Comparison of ENCODE assay signal across 1 cellular context in the genomic region with DNA sequence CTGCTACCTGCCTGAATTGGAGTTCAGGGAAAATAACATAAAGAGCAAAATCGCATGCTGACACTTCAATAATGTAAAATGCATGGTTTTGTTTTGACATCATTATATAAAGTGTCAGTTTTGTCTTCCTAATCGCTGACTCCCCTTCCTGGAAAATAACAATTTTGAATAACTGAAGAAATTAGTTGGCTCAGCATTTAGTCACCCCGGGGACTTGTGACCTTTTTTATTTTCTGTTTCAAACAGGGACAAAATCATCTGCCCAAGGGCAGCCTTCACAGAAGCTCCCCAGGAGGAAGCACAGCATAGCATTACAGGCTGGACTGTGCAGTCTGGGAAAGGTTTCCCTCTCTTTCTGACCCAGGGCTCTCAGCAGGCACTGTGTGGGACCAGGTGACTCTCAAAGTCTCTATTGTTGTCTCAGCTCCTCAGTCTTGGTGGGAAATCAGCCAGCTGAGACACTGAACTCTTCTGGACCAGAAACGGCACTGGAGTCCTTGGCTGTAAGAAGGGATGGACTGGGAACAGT.
TF ChIP-seq lines count a peak whose summit lies in the region.

No MANE protein-coding gene starts in this region.

TF ChIP-seq in K562, 482 proteins besides CTCF, POLR2A, EP300 and RAD21:
- TF ChIP-seq PURB (CRISPR knock-in tag; IDR thresholded peaks at IDR 0.05; ENCODE audit: low read depth) (no peak), ZNF316 (IDR thresholded peaks at IDR 0.05) (peak; percentile 19; the same call in 1 of the 2 replicates), ETS1 (conservative IDR thresholded peaks at IDR 0.05; ENCODE audit: control insufficient read depth, low read depth, low read length) (no peak)
- TF ChIP-seq, protein P1, sequence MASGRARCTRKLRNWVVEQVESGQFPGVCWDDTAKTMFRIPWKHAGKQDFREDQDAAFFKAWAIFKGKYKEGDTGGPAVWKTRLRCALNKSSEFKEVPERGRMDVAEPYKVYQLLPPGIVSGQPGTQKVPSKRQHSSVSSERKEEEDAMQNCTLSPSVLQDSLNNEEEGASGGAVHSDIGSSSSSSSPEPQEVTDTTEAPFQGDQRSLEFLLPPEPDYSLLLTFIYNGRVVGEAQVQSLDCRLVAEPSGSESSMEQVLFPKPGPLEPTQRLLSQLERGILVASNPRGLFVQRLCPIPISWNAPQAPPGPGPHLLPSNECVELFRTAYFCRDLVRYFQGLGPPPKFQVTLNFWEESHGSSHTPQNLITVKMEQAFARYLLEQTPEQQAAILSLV (tag; IDR thresholded peaks at IDR 0.05): no peak
- TF ChIP-seq, protein P2, sequence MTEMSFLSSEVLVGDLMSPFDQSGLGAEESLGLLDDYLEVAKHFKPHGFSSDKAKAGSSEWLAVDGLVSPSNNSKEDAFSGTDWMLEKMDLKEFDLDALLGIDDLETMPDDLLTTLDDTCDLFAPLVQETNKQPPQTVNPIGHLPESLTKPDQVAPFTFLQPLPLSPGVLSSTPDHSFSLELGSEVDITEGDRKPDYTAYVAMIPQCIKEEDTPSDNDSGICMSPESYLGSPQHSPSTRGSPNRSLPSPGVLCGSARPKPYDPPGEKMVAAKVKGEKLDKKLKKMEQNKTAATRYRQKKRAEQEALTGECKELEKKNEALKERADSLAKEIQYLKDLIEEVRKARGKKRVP (CRISPR knock-in tag; IDR thresholded peaks at IDR 0.05): no peak
TF ChIP-seq in K562: peak in this region for 1.
